In the genomic region with DNA sequence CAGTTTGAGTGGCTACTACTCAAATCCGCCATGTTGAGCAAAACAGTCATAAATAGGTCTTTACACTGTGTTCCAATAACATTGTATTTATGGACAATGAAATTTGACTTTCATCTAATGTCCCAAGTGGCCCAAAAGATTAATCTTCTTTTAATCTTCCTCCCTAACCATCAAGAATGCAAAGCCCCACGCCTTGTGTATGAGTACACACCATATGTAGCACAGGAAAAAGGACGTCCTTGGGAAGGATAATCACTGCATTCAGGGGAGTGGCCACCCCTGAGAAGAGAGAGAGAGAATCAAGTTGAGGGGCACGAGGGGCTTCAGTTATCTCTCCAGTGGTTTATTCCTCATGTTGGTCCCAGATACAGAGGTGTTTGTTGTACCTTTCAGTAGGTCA, we compare ENCODE assay signal across 28 cellular contexts.
"Had no signal": no experiment of that assay in that cellular context is flagged by ENCODE, and none has a peak within 500 bp of the region (broad histone marks: within the 10 kb centered on the region; RNA-seq: fewer than 3 reads in every experiment).

No MANE protein-coding gene starts in this region.

- H3K9me3 Mint-ChIP-seq: activated B cell treated with CpG ODN at 0.5 μM for 24 hours; activated naive CD4-positive, alpha-beta T cell treated with anti-CD3 and anti-CD28 coated beads, Interleukin-2, amount 50 U/mL, for 72 hours; natural killer cell had no signal

- H3K27ac ChIP-seq: body of pancreas, gastroesophageal sphincter, left lung, lower lobe of right lung, neural progenitor cell, parathyroid adenoma, right lobe of liver, thoracic aorta, uterus had no signal

- DNase-seq: activated B cell treated with CpG ODN at 0.5 μM for 24 hours; activated CD4-positive, alpha-beta T cell treated with anti-CD3 and anti-CD28 coated beads for 36 hours; activated CD8-positive, alpha-beta memory T cell treated with anti-CD3 and anti-CD28 coated beads, Interleukin-2, amount 10 ng/mL, durations not matched to agents 7 days and 5 days; activated CD8-positive, alpha-beta T cell treated with anti-CD3 and anti-CD28 coated beads, Interleukin-2, amount 10 ng/mL, durations not matched to agents 7 days and 5 days; activated naive CD4-positive, alpha-beta T cell; activated T-cell treated with anti-CD3 and anti-CD28 coated beads, Interleukin-2, amount 50 U/mL, for 72 hours; aorta; body of pancreas; effector CD8-positive, alpha-beta T cell; erythroblast; head of caudate nucleus; hippocampal formation; left lung; lower lobe of right lung; mesenchymal stem cell; natural killer cell; occipital lobe; right lobe of liver; stimulated activated CD4-positive, alpha-beta T cell treated with anti-CD3 and anti-CD28 coated beads, Interleukin-4, amount 100 ng/mL, for 1 hour; stimulated activated naive CD8-positive, alpha-beta T cell treated with anti-CD3 and anti-CD28 coated beads, Interleukin-15, Interleukin-2, amounts not matched to agents 100 U/mL and 50 U/mL, for 24 hours; T-helper 2 cell; uterus had no signal

- H2AFZ ChIP-seq: parathyroid adenoma had no signal

- H3K4me3 Mint-ChIP-seq: activated B cell treated with CpG ODN at 0.5 μM for 24 hours; activated CD4-positive, alpha-beta T cell treated with anti-CD3 and anti-CD28 coated beads for 36 hours; activated CD8-positive, alpha-beta memory T cell treated with anti-CD3 and anti-CD28 coated beads, Interleukin-2, amount 10 ng/mL, durations not matched to agents 7 days and 5 days; activated CD8-positive, alpha-beta T cell treated with anti-CD3 and anti-CD28 coated beads, Interleukin-2, amount 10 ng/mL, durations not matched to agents 7 days and 5 days; activated T-cell treated with anti-CD3 and anti-CD28 coated beads, Interleukin-2, amount 50 U/mL, for 72 hours; natural killer cell; neural progenitor cell had no signal

- H3K4me3 ChIP-seq: body of pancreas, gastroesophageal sphincter, left lung, lower lobe of right lung, neural progenitor cell, right lobe of liver, thoracic aorta, uterus had no signal

- H3K79me2 ChIP-seq: parathyroid adenoma had no signal

- H3K36me3 Mint-ChIP-seq: activated CD8-positive, alpha-beta memory T cell treated with anti-CD3 and anti-CD28 coated beads, Interleukin-2, amount 10 ng/mL, durations not matched to agents 7 days and 5 days; activated naive CD4-positive, alpha-beta T cell treated with anti-CD3 and anti-CD28 coated beads, Interleukin-2, amount 50 U/mL, for 72 hours; natural killer cell; neural progenitor cell had no signal

- H3K36me3 ChIP-seq: gastroesophageal sphincter, neural progenitor cell, thoracic aorta, uterus had no signal

- ATAC-seq: activated CD4-positive, alpha-beta T cell treated with anti-CD3 and anti-CD28 coated beads for 36 hours; activated CD8-positive, alpha-beta memory T cell treated with anti-CD3 and anti-CD28 coated beads, Interleukin-2, amount 10 ng/mL, durations not matched to agents 7 days and 5 days; activated CD8-positive, alpha-beta T cell treated with anti-CD3 and anti-CD28 coated beads, Interleukin-2, amount 10 ng/mL, durations not matched to agents 7 days and 5 days; activated naive CD4-positive, alpha-beta T cell treated with anti-CD3 and anti-CD28 coated beads, Interleukin-2, amount 50 U/mL, for 72 hours; activated T-cell treated with anti-CD3 and anti-CD28 coated beads, Interleukin-2, amount 50 U/mL, for 72 hours; body of pancreas; gastroesophageal sphincter; left lung; lower lobe of right lung; natural killer cell; right lobe of liver; stimulated activated naive CD8-positive, alpha-beta T cell treated with anti-CD3 and anti-CD28 coated beads, Interleukin-15, Interleukin-2, amounts not matched to agents 100 U/mL and 50 U/mL, for 24 hours had no signal

- FAIRE-seq: colon had no signal

- H3K4me1 Mint-ChIP-seq: activated B cell treated with CpG ODN at 0.5 μM for 24 hours; activated CD4-positive, alpha-beta T cell treated with anti-CD3 and anti-CD28 coated beads for 36 hours; activated CD8-positive, alpha-beta memory T cell treated with anti-CD3 and anti-CD28 coated beads, Interleukin-2, amount 10 ng/mL, durations not matched to agents 7 days and 5 days; natural killer cell had no signal

- H3K27ac Mint-ChIP-seq: activated B cell treated with CpG ODN at 0.5 μM for 24 hours; activated CD4-positive, alpha-beta T cell treated with anti-CD3 and anti-CD28 coated beads for 36 hours; activated CD8-positive, alpha-beta memory T cell treated with anti-CD3 and anti-CD28 coated beads, Interleukin-2, amount 10 ng/mL, durations not matched to agents 7 days and 5 days; activated CD8-positive, alpha-beta T cell treated with anti-CD3 and anti-CD28 coated beads, Interleukin-2, amount 10 ng/mL, durations not matched to agents 7 days and 5 days; activated naive CD4-positive, alpha-beta T cell treated with anti-CD3 and anti-CD28 coated beads, Interleukin-2, amount 50 U/mL, for 72 hours; activated T-cell treated with anti-CD3 and anti-CD28 coated beads, Interleukin-2, amount 50 U/mL, for 72 hours; natural killer cell had no signal

- H3K4me1 ChIP-seq: gastroesophageal sphincter, lower lobe of right lung, uterus had no signal

- H3K27me3 ChIP-seq: body of pancreas, gastroesophageal sphincter, left lung, neural progenitor cell, right lobe of liver, uterus had no signal

- H3K27me3 Mint-ChIP-seq: activated B cell treated with CpG ODN at 0.5 μM for 24 hours; activated CD4-positive, alpha-beta T cell treated with anti-CD3 and anti-CD28 coated beads for 36 hours; activated CD8-positive, alpha-beta memory T cell treated with anti-CD3 and anti-CD28 coated beads, Interleukin-2, amount 10 ng/mL, durations not matched to agents 7 days and 5 days had no signal

- H3K4me2 ChIP-seq: neural progenitor cell had no signal
